Comparison of ENCODE assay signal across 1 cellular context in genomic region chr12:12716845-12717585, GRCh38.
A peak's percentile ranks its signal among the peaks of the same experiment; 100 is the strongest.
TF ChIP-seq lines count a peak whose summit lies in the region.

Gene CDKN1B (plus strand): TSS chr12:12717368. CDS start chr12:12717840, 472 bp downstream.

TF ChIP-seq in HepG2, 621 proteins besides CTCF, POLR2A, EP300 and RAD21 (continued from another document and continues in another):
- TF ChIP-seq LBX2 (CRISPR knock-in tag; IDR thresholded peaks at IDR 0.05; ENCODE audit: borderline replicate concordance) (no peak), SRF (IDR thresholded peaks at IDR 0.05; ENCODE audit: low read depth, low read length) (no peak), PATZ1 (CRISPR knock-in tag; IDR thresholded peaks at IDR 0.05) (peak; percentile 99), GTF2F1 (IDR thresholded peaks at IDR 0.05; ENCODE audit: low read length) (no peak), NR3C1 (CRISPR knock-in tag; IDR thresholded peaks at IDR 0.05) (no peak), MED1 (CRISPR knock-in tag; IDR thresholded peaks at IDR 0.05) (peak; percentile 67), MIER3 (CRISPR knock-in tag; IDR thresholded peaks at IDR 0.05; ENCODE audit: borderline replicate concordance) (peak; percentile 9; the same call in 1 of the 2 replicates), ETV5 (CRISPR knock-in tag; IDR thresholded peaks at IDR 0.05; ENCODE audit: borderline replicate concordance) (peak; percentile 14; the same call in 1 of the 2 replicates), SIN3A (IDR thresholded peaks at IDR 0.05; ENCODE audit: borderline replicate concordance, low read depth, low read length) (peak; percentile 63), RARG (CRISPR knock-in tag; IDR thresholded peaks at IDR 0.05; ENCODE audit: low read depth) (no peak), ZMYM4 (CRISPR knock-in tag; IDR thresholded peaks at IDR 0.05) (peak; percentile 65), POGZ (CRISPR knock-in tag; IDR thresholded peaks at IDR 0.05) (peak; percentile 49), PBX3 (CRISPR knock-in tag; IDR thresholded peaks at IDR 0.05; ENCODE audit: borderline replicate concordance) (no peak), ZBTB39 (CRISPR knock-in tag; IDR thresholded peaks at IDR 0.05) (0 out of 2 replicates have a peak, but pooled peaks have one; percentile 50), MEIS1 (CRISPR knock-in tag; IDR thresholded peaks at IDR 0.05; ENCODE audit: borderline replicate concordance) (no peak), REST (IDR thresholded peaks at IDR 0.05; ENCODE audit: borderline replicate concordance in 1 of 2, low read depth in 1 of 2, low read length in 2 of 2) (peak in 1 of 2 experiments; percentile 15; a peak in 1 of 4 replicates), FLYWCH1 (CRISPR knock-in tag; IDR thresholded peaks at IDR 0.05) (no peak), TBX2 (CRISPR knock-in tag; IDR thresholded peaks at IDR 0.05; ENCODE audit: borderline replicate concordance) (peak; percentile 92), TAF1 (CRISPR knock-in tag; IDR thresholded peaks at IDR 0.05) (peak; percentile 64), FOXO1 (CRISPR knock-in tag; IDR thresholded peaks at IDR 0.05) (no peak), WIZ (CRISPR knock-in tag; IDR thresholded peaks at IDR 0.05) (no peak), ZNF547 (CRISPR knock-in tag; IDR thresholded peaks at IDR 0.05) (peak; percentile 16; the same call in 1 of the 2 replicates), ZKSCAN8 (CRISPR knock-in tag; IDR thresholded peaks at IDR 0.05; ENCODE audit: borderline replicate concordance) (no peak), RXRA (CRISPR knock-in tag; IDR thresholded peaks at IDR 0.05) (peak; percentile 11; the same call in 1 of the 2 replicates), AKAP8 (CRISPR knock-in tag; IDR thresholded peaks at IDR 0.05) (no peak), ZNF124 (CRISPR knock-in tag; IDR thresholded peaks at IDR 0.05) (0 out of 2 replicates have a peak, but pooled peaks have one; percentile 60), GABPB1 (CRISPR knock-in tag; IDR thresholded peaks at IDR 0.05) (peak; percentile 76), TBX3 (IDR thresholded peaks at IDR 0.05; ENCODE audit: borderline replicate concordance) (peak; percentile 36; the same call in 1 of the 2 replicates), HOXA5 (CRISPR knock-in tag; IDR thresholded peaks at IDR 0.05) (peak; percentile 45), ARID5B (CRISPR knock-in tag; IDR thresholded peaks at IDR 0.05) (no peak; the same call in none of the 2 replicates), HDAC2 (CRISPR knock-in tag; IDR thresholded peaks at IDR 0.05) (no peak; the same call in 1 of the 2 replicates), BHLHE40 (IDR thresholded peaks at IDR 0.05; ENCODE audit: low read length) (peak; percentile 93), FOXA1 (IDR thresholded peaks at IDR 0.05) (no peak), FOXA1 (CRISPR knock-in tag; IDR thresholded peaks at IDR 0.05) (0 out of 2 replicates have a peak, but pooled peaks have one; percentile 3), KLF11 (CRISPR knock-in tag; IDR thresholded peaks at IDR 0.05) (no peak), MIXL1 (CRISPR knock-in tag; IDR thresholded peaks at IDR 0.05) (no peak), MAZ (IDR thresholded peaks at IDR 0.05; ENCODE audit: borderline replicate concordance, low read depth, low read length) (0 out of 2 replicates have a peak, but pooled peaks have one; percentile 14), MAZ (CRISPR knock-in tag; IDR thresholded peaks at IDR 0.05; ENCODE audit: low read depth) (peak; percentile 92), KMT2B (CRISPR knock-in tag; IDR thresholded peaks at IDR 0.05) (0 out of 2 replicates have a peak, but pooled peaks have one; percentile 51), CREB3 (CRISPR knock-in tag; IDR thresholded peaks at IDR 0.05) (no peak), ELK4 (CRISPR knock-in tag; IDR thresholded peaks at IDR 0.05; ENCODE audit: borderline replicate concordance) (no peak), DR1 (CRISPR knock-in tag; IDR thresholded peaks at IDR 0.05) (peak; percentile 79), AGO1 (IDR thresholded peaks at IDR 0.05; ENCODE audit: low read depth, low read length, poor library complexity, severe bottlenecking) (peak; percentile 47), SMAD1 (CRISPR knock-in tag; IDR thresholded peaks at IDR 0.05; ENCODE audit: borderline replicate concordance, low read depth) (no peak), BCL3 (CRISPR knock-in tag; IDR thresholded peaks at IDR 0.05) (0 out of 2 replicates have a peak, but pooled peaks have one; percentile 15), MXD4 (CRISPR knock-in tag; IDR thresholded peaks at IDR 0.05) (no peak), ATF4 (CRISPR knock-in tag; IDR thresholded peaks at IDR 0.05) (peak in 1 of 2 experiments; percentile 43; a peak in 1 of 4 replicates), ZNF253 (CRISPR knock-in tag; IDR thresholded peaks at IDR 0.05; ENCODE audit: borderline replicate concordance) (no peak)
